18 cellular contexts compared by ENCODE assay signal in genomic region chr12:26499979-26500640, GRCh38.
DNase-seq lines count a peak whose midpoint lies in the region; ATAC-seq and TF ChIP-seq lines count a peak whose summit lies in the region.
"Had no signal": no experiment of that assay in that cellular context is flagged by ENCODE, and none has a peak within 500 bp of the region (broad histone marks: within the 10 kb centered on the region; RNA-seq: fewer than 3 reads in every experiment).

No MANE protein-coding gene starts in this region.

- CTCF ChIA-PET in A673 (lab: Charles Lee): no interaction called here

- no TSS peak for BruUV-seq in A673 (replicated peaks; lab: Mats Ljungman, UMichigan)

- ATAC-seq in omental fat pad (ENCODE audit: low FRiP score): peak; percentile 64
- ATAC-seq: GM12878, HepG2 had no signal

- DNase-seq in A673 (ENCODE audit: low spot score) (peak; percentile 58), AG20443 (ENCODE audit: low spot score) (peak; percentile 20), epithelial cell of esophagus (ENCODE audit: low read depth) (peak; percentile 17), omental fat pad (ENCODE audit: low spot score) (no peak), NCI-H2107 (lab: John Stamatoyannopoulos, UW) (no peak), SIG-M5 treated with dmso at 0.1 percent for 504 hours (lab: John Stamatoyannopoulos, UW; ENCODE audit: unreplicated experiment) (no peak)
- DNase-seq in stimulated activated CD4-positive, alpha-beta T cell treated with anti-CD3 and anti-CD28 coated beads, Interleukin-12 subunit alpha, Interleukin-12 subunit beta, amount 100 ng/mL, for 4 hours: no peak
- DNase-seq: ACHN, DMS 273 treated with DMSO at 0.1 percent for 48 hours, DND-41, KBM-7, NCI-H1105 treated with DMSO at 0.1 percent for 48 hours, NCI-H1694, NCI-H2081 treated with DMSO at 0.1 percent for 48 hours, NCI-H748 treated with DMSO at 0.1 percent for 48 hours, SIG-M5 had no signal

- no peak overlapping the region for H3K27ac ChIP-seq in A673 (ENCODE audit: low read depth, low read length, poor library complexity, severe bottlenecking)

- TF ChIP-seq CTCF in A673 (conservative IDR thresholded peaks at IDR 0.05; ENCODE audit: low read depth, low read length) (no peak), epithelial cell of esophagus (IDR thresholded peaks at IDR 0.05; ENCODE audit: insufficient read depth, low read depth, low read length, missing control alignments) (no peak), omental fat pad (IDR thresholded peaks at IDR 0.05) (no peak)

- H3K27me3 ChIP-seq in A673 (replicated peaks; ENCODE audit: insufficient read depth, low read depth, low read length, poor library complexity): no peaks in the 10 kb centered on the region

- H3K4me1 ChIP-seq in A673 (ENCODE audit: insufficient read depth, low read length, poor library complexity, severe bottlenecking): no peaks in the 10 kb centered on the region

- no peaks in the 10 kb centered on the region for H3K36me3 ChIP-seq in A673 (ENCODE audit: insufficient read depth, low read length, poor library complexity, severe bottlenecking)

- H3K9me3 ChIP-seq in A673 (ENCODE audit: low read depth, low read length, poor library complexity, severe bottlenecking): no peaks in the 10 kb centered on the region

- no peak overlapping the region for H3K4me3 ChIP-seq in A673 (ENCODE audit: low read depth, low read length, poor library complexity, severe bottlenecking)
- H3K4me3 ChIP-seq in epithelial cell of esophagus (ENCODE audit: low read length): no peak overlapping the region
- H3K4me3 ChIP-seq: GM12878 had no signal

- POLR2A ChIA-PET in A673 (lab: Charles Lee; ENCODE audit: low non-redundant PET): no interaction called here

- intact Hi-C loops in A673 (cut with micrococcal nuclease; ENCODE audit: unreplicated experiment): no loop called here

Comparison
In these comparisons a context has a peak if more than half of its experiments do, and no peak if none do; other contexts are left out.
1. DNase-seq: peak in A673 (single experiment), AG20443 (single experiment) and epithelial cell of esophagus (single experiment); none in omental fat pad (single experiment), NCI-H2107 (single experiment), SIG-M5 treated with dmso at 0.1 percent for 504 hours (single experiment) and stimulated activated CD4-positive, alpha-beta T cell treated with anti-CD3 and anti-CD28 coated beads, Interleukin-12 subunit alpha, Interleukin-12 subunit beta, amount 100 ng/mL, for 4 hours (single experiment).